1 cellular context compared by ENCODE assay signal in the genomic region with DNA sequence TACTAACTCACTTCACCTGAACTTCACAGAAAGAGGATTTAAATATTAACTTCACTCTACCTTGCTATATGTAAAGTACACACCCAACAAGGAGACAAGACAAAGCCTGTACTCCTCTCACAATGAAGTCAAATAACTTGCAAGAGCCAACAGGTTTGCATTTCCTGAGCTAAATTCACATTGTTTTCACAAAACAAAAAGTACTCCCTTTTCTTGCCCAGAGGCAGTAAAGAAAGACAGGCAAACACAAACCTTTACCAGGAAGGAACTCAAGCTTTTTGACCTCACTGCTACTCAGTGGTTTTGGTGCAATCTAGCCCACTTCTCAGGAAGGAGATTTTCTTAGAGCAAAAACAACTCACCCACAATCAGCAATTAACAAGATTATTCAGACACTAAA.
TF ChIP-seq lines count a peak whose summit lies in the region.

No MANE protein-coding gene starts in this region.

TF ChIP-seq in GM12878, 131 proteins besides CTCF, POLR2A, EP300 and RAD21 (continued from another document):
- TF ChIP-seq SREBF2 (IDR thresholded peaks at IDR 0.05; ENCODE audit: low read length) (no peak), SUZ12 (IDR thresholded peaks at IDR 0.05; ENCODE audit: unreplicated experiment) (no peak), FOXM1 (IDR thresholded peaks at IDR 0.05; ENCODE audit: low read depth, low read length) (no peak), NFIC (IDR thresholded peaks at IDR 0.05; ENCODE audit: low read depth, low read length) (no peak), KDM1A (IDR thresholded peaks at IDR 0.05; ENCODE audit: borderline replicate concordance) (no peak), SUPT20H (IDR thresholded peaks at IDR 0.05; ENCODE audit: borderline replicate concordance, control insufficient read depth, low read depth, low read length) (no peak)
- TF ChIP-seq, protein P1, sequence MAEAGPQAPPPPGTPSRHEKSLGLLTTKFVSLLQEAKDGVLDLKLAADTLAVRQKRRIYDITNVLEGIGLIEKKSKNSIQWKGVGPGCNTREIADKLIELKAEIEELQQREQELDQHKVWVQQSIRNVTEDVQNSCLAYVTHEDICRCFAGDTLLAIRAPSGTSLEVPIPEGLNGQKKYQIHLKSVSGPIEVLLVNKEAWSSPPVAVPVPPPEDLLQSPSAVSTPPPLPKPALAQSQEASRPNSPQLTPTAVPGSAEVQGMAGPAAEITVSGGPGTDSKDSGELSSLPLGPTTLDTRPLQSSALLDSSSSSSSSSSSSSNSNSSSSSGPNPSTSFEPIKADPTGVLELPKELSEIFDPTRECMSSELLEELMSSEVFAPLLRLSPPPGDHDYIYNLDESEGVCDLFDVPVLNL (IDR thresholded peaks at IDR 0.05; ENCODE audit: low read depth, low read length) = no peak
- TF ChIP-seq, protein P2, sequence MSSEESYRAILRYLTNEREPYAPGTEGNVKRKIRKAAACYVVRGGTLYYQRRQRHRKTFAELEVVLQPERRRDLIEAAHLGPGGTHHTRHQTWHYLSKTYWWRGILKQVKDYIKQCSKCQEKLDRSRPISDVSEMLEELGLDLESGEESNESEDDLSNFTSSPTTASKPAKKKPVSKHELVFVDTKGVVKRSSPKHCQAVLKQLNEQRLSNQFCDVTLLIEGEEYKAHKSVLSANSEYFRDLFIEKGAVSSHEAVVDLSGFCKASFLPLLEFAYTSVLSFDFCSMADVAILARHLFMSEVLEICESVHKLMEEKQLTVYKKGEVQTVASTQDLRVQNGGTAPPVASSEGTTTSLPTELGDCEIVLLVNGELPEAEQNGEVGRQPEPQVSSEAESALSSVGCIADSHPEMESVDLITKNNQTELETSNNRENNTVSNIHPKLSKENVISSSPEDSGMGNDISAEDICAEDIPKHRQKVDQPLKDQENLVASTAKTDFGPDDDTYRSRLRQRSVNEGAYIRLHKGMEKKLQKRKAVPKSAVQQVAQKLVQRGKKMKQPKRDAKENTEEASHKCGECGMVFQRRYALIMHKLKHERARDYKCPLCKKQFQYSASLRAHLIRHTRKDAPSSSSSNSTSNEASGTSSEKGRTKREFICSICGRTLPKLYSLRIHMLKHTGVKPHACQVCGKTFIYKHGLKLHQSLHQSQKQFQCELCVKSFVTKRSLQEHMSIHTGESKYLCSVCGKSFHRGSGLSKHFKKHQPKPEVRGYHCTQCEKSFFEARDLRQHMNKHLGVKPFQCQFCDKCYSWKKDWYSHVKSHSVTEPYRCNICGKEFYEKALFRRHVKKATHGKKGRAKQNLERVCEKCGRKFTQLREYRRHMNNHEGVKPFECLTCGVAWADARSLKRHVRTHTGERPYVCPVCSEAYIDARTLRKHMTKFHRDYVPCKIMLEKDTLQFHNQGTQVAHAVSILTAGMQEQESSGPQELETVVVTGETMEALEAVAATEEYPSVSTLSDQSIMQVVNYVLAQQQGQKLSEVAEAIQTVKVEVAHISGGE (CRISPR knock-in tag; IDR thresholded peaks at IDR 0.05) = no peak
- TF ChIP-seq, protein P3, sequence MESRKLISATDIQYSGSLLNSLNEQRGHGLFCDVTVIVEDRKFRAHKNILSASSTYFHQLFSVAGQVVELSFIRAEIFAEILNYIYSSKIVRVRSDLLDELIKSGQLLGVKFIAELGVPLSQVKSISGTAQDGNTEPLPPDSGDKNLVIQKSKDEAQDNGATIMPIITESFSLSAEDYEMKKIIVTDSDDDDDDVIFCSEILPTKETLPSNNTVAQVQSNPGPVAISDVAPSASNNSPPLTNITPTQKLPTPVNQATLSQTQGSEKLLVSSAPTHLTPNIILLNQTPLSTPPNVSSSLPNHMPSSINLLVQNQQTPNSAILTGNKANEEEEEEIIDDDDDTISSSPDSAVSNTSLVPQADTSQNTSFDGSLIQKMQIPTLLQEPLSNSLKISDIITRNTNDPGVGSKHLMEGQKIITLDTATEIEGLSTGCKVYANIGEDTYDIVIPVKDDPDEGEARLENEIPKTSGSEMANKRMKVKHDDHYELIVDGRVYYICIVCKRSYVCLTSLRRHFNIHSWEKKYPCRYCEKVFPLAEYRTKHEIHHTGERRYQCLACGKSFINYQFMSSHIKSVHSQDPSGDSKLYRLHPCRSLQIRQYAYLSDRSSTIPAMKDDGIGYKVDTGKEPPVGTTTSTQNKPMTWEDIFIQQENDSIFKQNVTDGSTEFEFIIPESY (IDR thresholded peaks at IDR 0.05) = no peak
TF ChIP-seq in GM12878: peak in this region for 0.
